In genomic region chr9:93810028-93810971, GRCh38 we compare ENCODE assay signal across 24 cellular contexts.
DNase-seq lines count a peak whose midpoint lies in the region; ATAC-seq and TF ChIP-seq lines count a peak whose summit lies in the region.
"Had no signal": no experiment of that assay in that cellular context is flagged by ENCODE, and none has a peak within 500 bp of the region (broad histone marks: within the 10 kb centered on the region; RNA-seq: fewer than 3 reads in every experiment).

No MANE protein-coding gene starts in this region.

- CTCF ChIA-PET in activated naive CD4-positive, alpha-beta T cell treated with anti-CD3 and anti-CD28 coated beads, Interleukin-2, amount 10 ng/mL, durations not matched to agents 7 days and 5 days (lab: Charles Lee): no interaction called here

- H3K36me3 Mint-ChIP-seq in nephron progenitor cell (ENCODE audit: low read depth): no peaks in the 10 kb centered on the region
- no peaks in the 10 kb centered on the region for H3K36me3 Mint-ChIP-seq in activated naive CD4-positive, alpha-beta T cell treated with anti-CD3 and anti-CD28 coated beads, Interleukin-2, amount 10 ng/mL, durations not matched to agents 7 days and 5 days
- H3K36me3 Mint-ChIP-seq: activated naive CD8-positive, alpha-beta T cell treated with anti-CD3 and anti-CD28 coated beads, Interleukin-2, amount 10 ng/mL, durations not matched to agents 7 days and 5 days; CD8-positive, alpha-beta memory T cell had no signal

- no peak for TF ChIP-seq CTCF in GM13976 (IDR thresholded peaks at IDR 0.05; ENCODE audit: borderline replicate concordance, control extremely low read depth, extremely low read depth, insufficient read depth, missing control alignments)
- no peak for TF ChIP-seq CTCF in nephron progenitor cell (IDR thresholded peaks at IDR 0.05)

- H3K9me3 Mint-ChIP-seq in nephron progenitor cell: peaks cover 6% of the 10 kb centered on the region
- no peaks in the 10 kb centered on the region for H3K9me3 Mint-ChIP-seq in activated naive CD4-positive, alpha-beta T cell treated with anti-CD3 and anti-CD28 coated beads, Interleukin-2, amount 10 ng/mL, durations not matched to agents 7 days and 5 days
- H3K9me3 Mint-ChIP-seq: activated CD4-positive, alpha-beta memory T cell treated with anti-CD3 and anti-CD28 coated beads, Interleukin-2, amount 10 ng/mL, durations not matched to agents 7 days and 5 days; activated naive CD8-positive, alpha-beta T cell treated with anti-CD3 and anti-CD28 coated beads, Interleukin-2, amount 10 ng/mL, durations not matched to agents 7 days and 5 days; HFFc6 had no signal

- in situ Hi-C loops in GM13976 (cut with MboI; ENCODE audit: low sequenced_read_pairs, unreplicated experiment): no loop called here

- H3K4me1 Mint-ChIP-seq in nephron progenitor cell: peaks cover 55% of the 10 kb centered on the region
- no peaks in the 10 kb centered on the region for H3K4me1 Mint-ChIP-seq in activated naive CD4-positive, alpha-beta T cell treated with anti-CD3 and anti-CD28 coated beads, Interleukin-2, amount 10 ng/mL, durations not matched to agents 7 days and 5 days
- H3K4me1 Mint-ChIP-seq: activated CD4-positive, alpha-beta memory T cell treated with anti-CD3 and anti-CD28 coated beads, Interleukin-2, amount 10 ng/mL, durations not matched to agents 7 days and 5 days; activated naive CD8-positive, alpha-beta T cell treated with anti-CD3 and anti-CD28 coated beads, Interleukin-2, amount 10 ng/mL, durations not matched to agents 7 days and 5 days; CD8-positive, alpha-beta memory T cell had no signal

- H3K27ac Mint-ChIP-seq in nephron progenitor cell: no peak overlapping the region
- no peak overlapping the region for H3K27ac Mint-ChIP-seq in activated naive CD4-positive, alpha-beta T cell treated with anti-CD3 and anti-CD28 coated beads, Interleukin-2, amount 10 ng/mL, durations not matched to agents 7 days and 5 days
- H3K27ac Mint-ChIP-seq: activated CD4-positive, alpha-beta memory T cell treated with anti-CD3 and anti-CD28 coated beads, Interleukin-2, amount 10 ng/mL, durations not matched to agents 7 days and 5 days; activated naive CD8-positive, alpha-beta T cell treated with anti-CD3 and anti-CD28 coated beads, Interleukin-2, amount 10 ng/mL, durations not matched to agents 7 days and 5 days; HFFc6 had no signal

- peak; percentile 24 for DNase-seq in D341Med (ENCODE audit: low spot score)
- DNase-seq in GM13976 (ENCODE audit: low spot score): peak; percentile 32
- DNase-seq in ecto neural progenitor cell (ENCODE audit: low spot score): peak; percentile 56
- peak; percentile 66 for DNase-seq in nephron progenitor cell
- DNase-seq in pons (ENCODE audit: low spot score): no peak
- DNase-seq in activated naive CD4-positive, alpha-beta T cell treated with anti-CD3 and anti-CD28 coated beads, Interleukin-2, amount 10 ng/mL, durations not matched to agents 7 days and 5 days: no peak
- DNase-seq: activated CD4-positive, alpha-beta memory T cell treated with anti-CD3 and anti-CD28 coated beads, Interleukin-2, amount 10 ng/mL, durations not matched to agents 7 days and 5 days; activated naive CD8-positive, alpha-beta T cell treated with anti-CD3 and anti-CD28 coated beads, Interleukin-2, amount 10 ng/mL, durations not matched to agents 7 days and 5 days; activated T-cell treated with anti-CD3 and anti-CD28 coated beads, Interleukin-2, amount 50 U/mL, for 48 hours; CD8-positive, alpha-beta memory T cell; cerebellar nuclear complex; DMS79; effector CD8-positive, alpha-beta T cell; gastrocnemius medialis; HFFc6; NCI-H1105; NCI-H2107; NCI-H524; Right ventricle myocardium superior; stimulated activated CD4-positive, alpha-beta T cell treated with anti-CD3 and anti-CD28 coated beads, Interleukin-4, amount 100 ng/mL, for 24 hours; T-helper 1 cell had no signal

- no peak overlapping the region for H3K4me3 Mint-ChIP-seq in nephron progenitor cell
- H3K4me3 Mint-ChIP-seq in activated naive CD4-positive, alpha-beta T cell treated with anti-CD3 and anti-CD28 coated beads, Interleukin-2, amount 10 ng/mL, durations not matched to agents 7 days and 5 days: no peak overlapping the region
- H3K4me3 Mint-ChIP-seq: activated CD4-positive, alpha-beta memory T cell treated with anti-CD3 and anti-CD28 coated beads, Interleukin-2, amount 10 ng/mL, durations not matched to agents 7 days and 5 days; activated naive CD8-positive, alpha-beta T cell treated with anti-CD3 and anti-CD28 coated beads, Interleukin-2, amount 10 ng/mL, durations not matched to agents 7 days and 5 days; CD8-positive, alpha-beta memory T cell; HFFc6 had no signal

- ATAC-seq in HG02981 (IDR thresholded peaks at IDR 0.05; ENCODE audit: unreplicated experiment): no peak
- ATAC-seq in GM21528 (IDR thresholded peaks at IDR 0.05; ENCODE audit: low FRiP score, unreplicated experiment): no peak
- ATAC-seq: esophagus mucosa, gastrocnemius medialis had no signal

- H3K27me3 Mint-ChIP-seq in nephron progenitor cell (ENCODE audit: low read depth, poor library complexity): peaks cover 15% of the 10 kb centered on the region
- H3K27me3 Mint-ChIP-seq in activated naive CD4-positive, alpha-beta T cell treated with anti-CD3 and anti-CD28 coated beads, Interleukin-2, amount 10 ng/mL, durations not matched to agents 7 days and 5 days: peaks cover 23% of the 10 kb centered on the region
- H3K27me3 Mint-ChIP-seq: activated naive CD8-positive, alpha-beta T cell treated with anti-CD3 and anti-CD28 coated beads, Interleukin-2, amount 10 ng/mL, durations not matched to agents 7 days and 5 days had no signal

Comparison
In these comparisons a context has a peak if more than half of its experiments do, and no peak if none do; other contexts are left out.
1. DNase-seq: peak in D341Med (single experiment), GM13976 (single experiment), ecto neural progenitor cell (single experiment) and nephron progenitor cell (single experiment); none in pons (single experiment) and activated naive CD4-positive, alpha-beta T cell treated with anti-CD3 and anti-CD28 coated beads, Interleukin-2, amount 10 ng/mL, durations not matched to agents 7 days and 5 days (single experiment).